In genomic region chr1:26694597-26695416, GRCh38 we compare ENCODE assay signal across 8 cellular contexts. TPM values are rescaled to one million over a fixed set of nuclear protein-coding genes. Genes with fewer than 3 reads are reported as not detected.
DNase-seq lines count a peak whose midpoint lies in the region; ATAC-seq and TF ChIP-seq lines count a peak whose summit lies in the region.

No MANE protein-coding gene starts in this region.

- peak overlapping the region; percentile 89 for H3K9ac ChIP-seq in HUES48 (ENCODE audit: low read depth, low read length)

- H3K36me3 ChIP-seq in HUES48 (ENCODE audit: control insufficient read depth, insufficient read depth, low read length) (peaks cover 3% of the 10 kb centered on the region; the same call in 1 of the 2 replicates), ascending aorta (no peaks in the 10 kb centered on the region), lower lobe of right lung (no peaks in the 10 kb centered on the region), uterus (no peaks in the 10 kb centered on the region)

- no peaks in the 10 kb centered on the region for H3K9me3 ChIP-seq in HUES48 (ENCODE audit: control insufficient read depth, insufficient read depth, low read length)
- H3K9me3 ChIP-seq in ascending aorta, result peaks cover 0 to 4% of the 10 kb centered on the region in 2 donors
- no peaks in the 10 kb centered on the region for H3K9me3 ChIP-seq in lower lobe of right lung
- no peaks in the 10 kb centered on the region for H3K9me3 ChIP-seq in uterus

- ATAC-seq in lower lobe of right lung (no peak), GM18907 (IDR thresholded peaks at IDR 0.05; ENCODE audit: unreplicated experiment) (no peak)

- H3K4me1 ChIP-seq in HUES48 (ENCODE audit: control insufficient read depth, insufficient read depth, low read length), result peaks cover 33% of the 10 kb centered on the region
- peaks cover 9 to 45% of the 10 kb centered on the region in 2 donors for H3K4me1 ChIP-seq in ascending aorta
- peaks cover 52% of the 10 kb centered on the region for H3K4me1 ChIP-seq in lower lobe of right lung
- H3K4me1 ChIP-seq in uterus, result peaks cover 11 to 12% of the 10 kb centered on the region in 2 donors

- no peak for DNase-seq in AG09309 (ENCODE audit: low read depth)
- no peak for DNase-seq in ascending aorta (ENCODE audit: low spot score in 2 of 2)
- DNase-seq in lower lobe of right lung, result no peak
- DNase-seq in uterus, result no peak
- DNase-seq in OCI-M1 (lab: John Stamatoyannopoulos, UW), result no peak
- DNase-seq in SKM-1 treated with dmso at 0.1 percent for 144 hours (lab: John Stamatoyannopoulos, UW; ENCODE audit: unreplicated experiment), result no peak

- TF ChIP-seq CTCF in AG09309 (IDR thresholded peaks at IDR 0.05; ENCODE audit: control insufficient read depth, insufficient read depth, low read depth, low read length, missing control alignments), result no peak
- TF ChIP-seq CTCF in ascending aorta (IDR thresholded peaks at IDR 0.05), result no peak
- TF ChIP-seq CTCF in lower lobe of right lung (IDR thresholded peaks at IDR 0.05), result no peak
- TF ChIP-seq CTCF in uterus (IDR thresholded peaks at IDR 0.05), result no peak

- H3K27me3 ChIP-seq in HUES48 (ENCODE audit: control insufficient read depth, insufficient read depth, low read length) (peaks cover 5% of the 10 kb centered on the region; the same call in 1 of the 2 replicates), ascending aorta (no peaks in the 10 kb centered on the region), lower lobe of right lung (ENCODE audit: low read depth) (no peaks in the 10 kb centered on the region), uterus (no peaks in the 10 kb centered on the region)

- TF ChIP-seq POLR2A in uterus (IDR thresholded peaks at IDR 0.05), result no peak

- peak overlapping the region; percentile 79 for H3K4me3 ChIP-seq in AG09309 (ENCODE audit: control insufficient read depth, low read depth, low read length)
- H3K4me3 ChIP-seq in HUES48 (ENCODE audit: low read depth, low read length), result peak overlapping the region; percentile 78
- H3K4me3 ChIP-seq in ascending aorta, result peak overlapping the region; percentile 96 to 98
- peak overlapping the region; percentile 83 for H3K4me3 ChIP-seq in lower lobe of right lung
- peak overlapping the region; percentile 60 to 98 for H3K4me3 ChIP-seq in uterus

- H3K27ac ChIP-seq in HUES48 (ENCODE audit: low read depth, low read length), result peak overlapping the region; percentile 93
- H3K27ac ChIP-seq in ascending aorta, result peak overlapping the region; percentile 90 to 99
- H3K27ac ChIP-seq in lower lobe of right lung, result peak overlapping the region; percentile 95
- H3K27ac ChIP-seq in uterus, result peak overlapping the region; percentile 98 to 99

- intact Hi-C loops in ascending aorta (cut with DNase I), result loop anchor here (1.0 to 5.0 kb wide), 4 partner anchors 50 to 172 kb away; no protein-coding TSS in a partner anchor
- intact Hi-C loops in lower lobe of right lung (cut with DNase I), result loop anchor here (10.0 kb wide), 1 partner anchor 90 kb away; the partner anchor contains the start of gene PIGV
- intact Hi-C loops in uterus (cut with DNase I; ENCODE audit: low total_unique reads), result no loop called here

RNA-seq across cellular contexts. Expression of gene ARID1A, which starts 1.0 kb away (rescaled TPM):
- total RNA-seq in ascending aorta (104 TPM), lower lobe of right lung (72.4 TPM), uterus (100 to 1,000 TPM in 1 of 4 donors, 10 to 100 TPM in 3; 16.7 to 119 (median 41.2) TPM)
